8 cellular contexts compared by ENCODE assay signal in the genomic region with DNA sequence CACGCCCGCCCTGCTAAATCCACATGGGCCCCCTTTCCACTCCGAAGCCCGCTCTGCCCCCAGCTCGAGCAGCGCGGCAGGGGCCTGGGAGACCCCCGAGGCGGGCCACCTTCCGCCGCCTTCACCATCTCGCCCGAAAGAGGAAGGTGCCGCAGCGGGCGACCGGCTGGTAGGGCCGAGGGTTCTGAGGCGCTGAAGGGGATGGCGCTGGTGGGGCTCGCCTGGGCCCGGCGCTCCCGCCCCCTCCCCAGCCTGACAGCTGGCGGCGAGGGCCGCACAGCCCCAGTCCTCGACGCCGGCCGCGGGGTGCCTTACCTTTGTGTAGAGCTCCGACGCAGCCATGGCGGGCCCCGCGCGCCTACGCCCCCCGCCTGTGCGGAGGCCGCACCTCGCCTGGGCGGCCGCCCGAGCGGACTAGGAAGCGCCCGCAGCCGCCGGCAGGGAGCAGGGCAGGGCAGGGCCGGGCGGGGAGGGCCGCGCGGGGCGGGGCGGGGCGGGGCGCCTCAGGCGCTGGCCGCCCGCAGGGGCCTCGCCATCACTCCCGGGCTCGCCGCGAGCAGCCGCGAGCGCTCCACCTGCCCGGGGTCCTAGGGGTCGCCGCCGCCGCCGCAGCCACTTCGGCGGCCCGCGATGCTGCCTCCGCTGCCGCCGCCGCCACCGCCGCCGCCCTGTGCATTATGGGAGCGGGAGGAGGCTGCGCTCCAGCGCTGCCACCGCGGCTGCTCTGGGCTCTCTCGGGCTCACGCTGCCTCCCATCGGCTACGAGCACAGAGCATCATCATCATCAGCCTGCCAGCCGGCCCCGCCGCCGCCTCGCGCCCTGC. TPM values are rescaled to one million over a fixed set of nuclear protein-coding genes. Genes with fewer than 3 reads are reported as not detected.
DNase-seq lines count a peak whose midpoint lies in the region; ATAC-seq and TF ChIP-seq lines count a peak whose summit lies in the region.

A gene (minus strand): TSS at position 416 of the 824 bp plus-strand sequence. CDS start 74 bp downstream, at position 342.

- TF ChIP-seq CTCF in osteocyte (IDR thresholded peaks at IDR 0.05) = peak; percentile 36
- TF ChIP-seq CTCF in thoracic aorta (IDR thresholded peaks at IDR 0.05) = no peak

- no peaks in the 10 kb centered on the region for H3K27me3 Mint-ChIP-seq in activated naive CD4-positive, alpha-beta T cell treated with anti-CD3 and anti-CD28 coated beads for 36 hours (ENCODE audit: low read depth)
- no peaks in the 10 kb centered on the region for H3K27me3 Mint-ChIP-seq in osteocyte (ENCODE audit: unreplicated experiment)

- ATAC-seq in GM21526 (IDR thresholded peaks at IDR 0.05; ENCODE audit: low FRiP score, unreplicated experiment) (peak; percentile 79), thoracic aorta (ENCODE audit: insufficient number of reproducible peaks, low FRiP score, low read depth) (peak; percentile 69)

- DNase-seq in EH (ENCODE audit: low read depth) (peak; percentile 82), HuH-7.5 (ENCODE audit: low spot score) (peak; percentile 79), SK-N-DZ (ENCODE audit: low spot score) (peak; percentile 67), glomerular endothelial cell (ENCODE audit: extremely low read depth, low read depth, low spot score) (no peak), osteocyte (ENCODE audit: extremely low spot score, unreplicated experiment) (peak; percentile 89), thoracic aorta (ENCODE audit: low spot score) (no peak)
- peak; percentile 81 for DNase-seq in activated naive CD4-positive, alpha-beta T cell treated with anti-CD3 and anti-CD28 coated beads for 36 hours

- peaks cover 10 to 18% of the 10 kb centered on the region in 2 donors for H3K4me1 ChIP-seq in thoracic aorta (ENCODE audit: control insufficient read depth in 1 of 2, low read depth in 2 of 2)

- no peaks in the 10 kb centered on the region for H3K27me3 ChIP-seq in thoracic aorta (replicated peaks; ENCODE audit: insufficient read depth)

- CTCF ChIA-PET in activated naive CD4-positive, alpha-beta T cell treated with anti-CD3 and anti-CD28 coated beads for 36 hours (lab: Charles Lee) = interaction anchor here (0.5 to 1.4 kb wide), 4 partner anchors 172 to 274 kb away, joined by 3 to 4 read pairs (median 3); no protein-coding TSS in a partner anchor

- no peaks in the 10 kb centered on the region for H3K9me3 Mint-ChIP-seq in activated naive CD4-positive, alpha-beta T cell treated with anti-CD3 and anti-CD28 coated beads for 36 hours
- H3K9me3 Mint-ChIP-seq in osteocyte (ENCODE audit: unreplicated experiment) = no peaks in the 10 kb centered on the region

- H3K9me3 ChIP-seq in thoracic aorta = no peaks in the 10 kb centered on the region

- peak within 1 kb of the TSS; percentile 91 for H3K4me3 Mint-ChIP-seq in activated naive CD4-positive, alpha-beta T cell treated with anti-CD3 and anti-CD28 coated beads for 36 hours
- H3K4me3 Mint-ChIP-seq in osteocyte (ENCODE audit: unreplicated experiment) = peak within 1 kb of the TSS; percentile 92

- H3K27ac ChIP-seq in thoracic aorta = peak within 1 kb of the TSS; percentile 58 to 77

- intact Hi-C loops in activated naive CD4-positive, alpha-beta T cell treated with anti-CD3 and anti-CD28 coated beads for 36 hours (cut with micrococcal nuclease) = loop anchor here (1.0 to 2.0 kb wide), 7 partner anchors 31 to 272 kb away; no protein-coding TSS in a partner anchor

- H3K4me1 Mint-ChIP-seq in activated naive CD4-positive, alpha-beta T cell treated with anti-CD3 and anti-CD28 coated beads for 36 hours (ENCODE audit: low read depth) = peaks cover 13% of the 10 kb centered on the region
- peaks cover 25% of the 10 kb centered on the region for H3K4me1 Mint-ChIP-seq in osteocyte (ENCODE audit: unreplicated experiment)

- no peaks in the 10 kb centered on the region for H3K36me3 Mint-ChIP-seq in activated naive CD4-positive, alpha-beta T cell treated with anti-CD3 and anti-CD28 coated beads for 36 hours (ENCODE audit: low read depth)
- H3K36me3 Mint-ChIP-seq in osteocyte (ENCODE audit: unreplicated experiment) = no peaks in the 10 kb centered on the region

- peak within 1 kb of the TSS; percentile 95 for H3K4me3 ChIP-seq in thoracic aorta

- peak within 1 kb of the TSS; percentile 47 for H3K27ac Mint-ChIP-seq in activated naive CD4-positive, alpha-beta T cell treated with anti-CD3 and anti-CD28 coated beads for 36 hours
- peak within 1 kb of the TSS; percentile 86 for H3K27ac Mint-ChIP-seq in osteocyte (ENCODE audit: unreplicated experiment)

- no peaks in the 10 kb centered on the region for H3K36me3 ChIP-seq in thoracic aorta

RNA-seq across cellular contexts. Expression of the gene that starts here (rescaled TPM):
- polyA plus RNA-seq in SK-N-DZ (2014; cell fraction: cytosol; rRNA removed) = 6.5 and 8.8 TPM in 2 replicates
- 6.4 and 9.0 TPM in 2 replicates for polyA plus RNA-seq in SK-N-DZ (2014; cell fraction: nucleus; rRNA removed)
- 10 to 100 TPM; 13.2 to 13.7 TPM for total RNA-seq in activated naive CD4-positive, alpha-beta T cell treated with anti-CD3 and anti-CD28 coated beads for 36 hours
- total RNA-seq in glomerular endothelial cell (50.9 and 70.9 TPM in 2 replicates), osteocyte (41.1 and 45.4 TPM in 2 replicates), thoracic aorta (10 to 100 TPM; 37.6 to 58.8 TPM)

Comparison
In these comparisons a context has a peak if more than half of its experiments do, and no peak if none do; other contexts are left out.
1. DNase-seq: peak in EH (single experiment), HuH-7.5 (single experiment), SK-N-DZ (single experiment), activated naive CD4-positive, alpha-beta T cell treated with anti-CD3 and anti-CD28 coated beads for 36 hours (single experiment) and osteocyte (single experiment); none in glomerular endothelial cell (single experiment) and thoracic aorta (single experiment).